Comparison of ENCODE assay signal across 8 cellular contexts in genomic region chr2:45578056-45578843, GRCh38. TPM values are rescaled to one million over a fixed set of nuclear protein-coding genes. Genes with fewer than 3 reads are reported as not detected.
A peak's percentile ranks its signal among the peaks of the same experiment; 100 is the strongest.
DNase-seq lines count a peak whose midpoint lies in the region; TF ChIP-seq lines count a peak whose summit lies in the region.

No MANE protein-coding gene starts in this region.

- H3K4me1 ChIP-seq in breast epithelium (no peaks in the 10 kb centered on the region), OCI-LY1 (ENCODE audit: insufficient read depth, low read length, severe bottlenecking) (no peaks in the 10 kb centered on the region), parathyroid adenoma (peaks cover 23% of the 10 kb centered on the region)

- TF ChIP-seq CTCF in MCF 10A (IDR thresholded peaks at IDR 0.05; ENCODE audit: unreplicated experiment) (no peak), breast epithelium (IDR thresholded peaks at IDR 0.05) (no peak), OCI-LY1 (IDR thresholded peaks at IDR 0.05; ENCODE audit: low read length) (peak; percentile 54), choroid plexus epithelial cell (conservative IDR thresholded peaks at IDR 0.05; ENCODE audit: low read depth, low read length) (peak; percentile 65), parathyroid adenoma (IDR thresholded peaks at IDR 0.05) (peak; percentile 64)

- POLR2A ChIA-PET in MCF 10A (lab: Yijun Ruan, JAX): no interaction called here

- no peak overlapping the region for H3K4me3 Mint-ChIP-seq in MCF 10A (ENCODE audit: unreplicated experiment)

- H3F3A ChIP-seq in OCI-LY1 (ENCODE audit: insufficient read depth, low read length): no peaks in the 10 kb centered on the region

- CTCF ChIA-PET in MCF 10A (lab: Yijun Ruan, JAX): no interaction called here

- intact Hi-C loops in MCF 10A (cut with micrococcal nuclease): loop anchor here (1.0 kb wide), 1 partner anchor 597 kb away; no protein-coding TSS in a partner anchor
- intact Hi-C loops in breast epithelium (cut with DNase I; ENCODE audit: low total_unique reads): no loop called here

- H2AFZ ChIP-seq in OCI-LY1 (ENCODE audit: low read length) (no peak overlapping the region), parathyroid adenoma (peak overlapping the region; percentile 1)

- no TSS peak for BruUV-seq in MCF 10A (replicated peaks; lab: Mats Ljungman, UMichigan)

- H3K9me3 ChIP-seq in breast epithelium (no peaks in the 10 kb centered on the region), OCI-LY1 (ENCODE audit: low read length) (no peaks in the 10 kb centered on the region), parathyroid adenoma (ENCODE audit: control insufficient read depth, low read length) (no peaks in the 10 kb centered on the region)

- H3K27ac ChIP-seq in breast epithelium (no peak overlapping the region), OCI-LY1 (ENCODE audit: low read depth, low read length, poor library complexity, severe bottlenecking) (no peak overlapping the region), parathyroid adenoma (no peak overlapping the region)

- H3K27ac Mint-ChIP-seq in MCF 10A (ENCODE audit: low read depth, unreplicated experiment): no peak overlapping the region

- no peaks in the 10 kb centered on the region for H3K27me3 ChIP-seq in breast epithelium
- H3K27me3 ChIP-seq in OCI-LY1 (ENCODE audit: insufficient read depth, low read length): no peaks in the 10 kb centered on the region
- no peaks in the 10 kb centered on the region for H3K27me3 ChIP-seq in parathyroid adenoma (ENCODE audit: control insufficient read depth, insufficient read depth, low read length)

- H3K9me2 ChIP-seq in OCI-LY1 (ENCODE audit: low read depth, low read length): no peaks in the 10 kb centered on the region

- peaks cover 31% of the 10 kb centered on the region for H3K36me3 Mint-ChIP-seq in MCF 10A (ENCODE audit: insufficient read depth, unreplicated experiment)

- H3K9ac ChIP-seq in OCI-LY1 (ENCODE audit: low read length) (no peak overlapping the region), parathyroid adenoma (no peak overlapping the region)

- H4K20me1 ChIP-seq in OCI-LY1 (ENCODE audit: insufficient read depth, low read length): no peaks in the 10 kb centered on the region

- H3K4me3 ChIP-seq in breast epithelium (no peak overlapping the region), OCI-LY1 (ENCODE audit: low read depth, low read length, poor library complexity, severe bottlenecking) (no peak overlapping the region), choroid plexus epithelial cell (ENCODE audit: low read depth, low read length) (no peak overlapping the region), parathyroid adenoma (ENCODE audit: low read depth, low read length) (no peak overlapping the region)

- H3K36me3 ChIP-seq in breast epithelium (no peaks in the 10 kb centered on the region), OCI-LY1 (ENCODE audit: insufficient read depth, low read length) (peaks cover 12% of the 10 kb centered on the region; the same call in 1 of the 2 replicates), parathyroid adenoma (ENCODE audit: control insufficient read depth, insufficient read depth, low read length) (no peaks in the 10 kb centered on the region)

- DNase-seq in MCF 10A (ENCODE audit: unreplicated experiment) (peak; percentile 43), breast epithelium (ENCODE audit: low spot score in 2 of 2) (no peak), choroid plexus epithelial cell (ENCODE audit: low read depth) (peak; percentile 76), glomerular visceral epithelial cell (ENCODE audit: extremely low spot score) (no peak), 8988T (no peak)
- DNase-seq in NK-92 treated with Interleukin-12 subunit alpha and Interleukin-12 subunit beta, amount 100 ng/mL, for 24 hours (lab: John Stamatoyannopoulos, UW): no peak

- H3K27me3 Mint-ChIP-seq in MCF 10A (ENCODE audit: insufficient read depth, unreplicated experiment): no peaks in the 10 kb centered on the region

- no peaks in the 10 kb centered on the region for H3K9me3 Mint-ChIP-seq in MCF 10A (ENCODE audit: unreplicated experiment)

- H3K79me2 ChIP-seq in OCI-LY1 (ENCODE audit: insufficient read depth, low read length) (no peaks in the 10 kb centered on the region), parathyroid adenoma (no peaks in the 10 kb centered on the region)

- TF ChIP-seq POLR2A in breast epithelium (IDR thresholded peaks at IDR 0.05): no peak

- peaks cover 5% of the 10 kb centered on the region for H3K4me1 Mint-ChIP-seq in MCF 10A (ENCODE audit: insufficient read depth, unreplicated experiment)

- H3K4me2 ChIP-seq in OCI-LY1 (ENCODE audit: low read length) (no peak overlapping the region), parathyroid adenoma (ENCODE audit: low read length) (no peak overlapping the region)

RNA-seq across cellular contexts. Expression of gene SRBD1, which starts 32.8 kb away (rescaled TPM):
- total RNA-seq in MCF 10A (2022): 17.3 and 18.2 TPM in 2 replicates
- 10 to 100 TPM; 21.1 to 30.2 (median 21.9) TPM for total RNA-seq in breast epithelium

Comparison
In these comparisons a context has a peak if more than half of its experiments do, and no peak if none do; other contexts are left out.
1. DNase-seq: peak in MCF 10A (single experiment) and choroid plexus epithelial cell (single experiment); none in breast epithelium (0 of 2), glomerular visceral epithelial cell (single experiment), 8988T (single experiment) and NK-92 treated with Interleukin-12 subunit alpha and Interleukin-12 subunit beta, amount 100 ng/mL, for 24 hours (single experiment).
2. CTCF ChIP-seq: peak in OCI-LY1 (single experiment), choroid plexus epithelial cell (single experiment) and parathyroid adenoma (single experiment); none in MCF 10A (single experiment) and breast epithelium (0 of 3).